1 cellular context compared by ENCODE assay signal in genomic region chr1:233652536-233652935, GRCh38.
TF ChIP-seq lines count a peak whose summit lies in the region.

No MANE protein-coding gene starts in this region.

TF ChIP-seq in H1, 55 proteins besides CTCF, POLR2A, EP300 and RAD21:
- TF ChIP-seq SIRT6 (IDR thresholded peaks at IDR 0.05; ENCODE audit: low read length) (no peak), GABPA (IDR thresholded peaks at IDR 0.05; ENCODE audit: borderline replicate concordance, insufficient read depth, low read length) (no peak), CHD1 (IDR thresholded peaks at IDR 0.05; ENCODE audit: low read depth, low read length) (no peak), NANOG (IDR thresholded peaks at IDR 0.05; ENCODE audit: insufficient read depth, low read depth, low read length, poor library complexity, severe bottlenecking) (no peak), CEBPB (IDR thresholded peaks at IDR 0.05; ENCODE audit: low read depth, low read length) (no peak)
- TF ChIP-seq, protein P1, sequence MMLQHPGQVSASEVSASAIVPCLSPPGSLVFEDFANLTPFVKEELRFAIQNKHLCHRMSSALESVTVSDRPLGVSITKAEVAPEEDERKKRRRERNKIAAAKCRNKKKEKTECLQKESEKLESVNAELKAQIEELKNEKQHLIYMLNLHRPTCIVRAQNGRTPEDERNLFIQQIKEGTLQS (IDR thresholded peaks at IDR 0.05; ENCODE audit: insufficient read depth, low read depth, low read length): no peak
